ENCODE assay signal across 22 cellular contexts in genomic region chr2:191597186-191597751, GRCh38.
"Had no signal": no experiment of that assay in that cellular context is flagged by ENCODE, and none has a peak within 500 bp of the region (broad histone marks: within the 10 kb centered on the region; RNA-seq: fewer than 3 reads in every experiment).

No MANE protein-coding gene starts in this region.

- H3K36me3 ChIP-seq: adrenal gland, ascending aorta, brain microvascular endothelial cell, left lung had no signal

- H2AFZ ChIP-seq: hepatocyte had no signal

- H3K27ac ChIP-seq: adrenal gland, ascending aorta, brain microvascular endothelial cell, hepatocyte, left lung, testis had no signal

- DNase-seq: activated CD4-positive, alpha-beta T cell treated with anti-CD3 and anti-CD28 coated beads for 4 hours; activated CD4-positive, alpha-beta T cell treated with anti-CD3 and anti-CD28 coated beads, Interleukin-2, amount 50 U/mL, for 48 hours; activated CD4-positive, CD25-positive, alpha-beta regulatory T cell; activated CD8-positive, alpha-beta memory T cell treated with anti-CD3 and anti-CD28 coated beads, Interleukin-2, amount 50 U/mL, for 48 hours; activated naive CD4-positive, alpha-beta T cell; activated T-cell treated with anti-CD3 and anti-CD28 coated beads, Interleukin-2, amount 50 U/mL, for 4 hours; adrenal gland; brain microvascular endothelial cell; caudate nucleus; dermis blood vessel endothelial cell; effector CD8-positive, alpha-beta T cell; foreskin melanocyte; immature natural killer cell; left lung; naive thymus-derived CD4-positive, alpha-beta T cell; stimulated activated CD4-positive, alpha-beta T cell treated with anti-CD3 and anti-CD28 coated beads, Interleukin-2, amount 100 ng/mL, for 48 hours; stimulated activated CD8-positive, alpha-beta memory T cell treated with anti-CD3 and anti-CD28 coated beads, Interleukin-4, amount 100 ng/mL, for 48 hours; stimulated activated naive B cell treated with anti-CD40 and anti-IgM and Interleukin-4, amounts not matched to agents 10 μg/mL and 1 μg/mL and 100 μg/mL, for 72 hours; testis had no signal

- H3K27me3 ChIP-seq: adrenal gland, ascending aorta, brain microvascular endothelial cell, hepatocyte, left lung, testis had no signal

- H3K9me3 ChIP-seq: adrenal gland, ascending aorta, testis had no signal

- H3K4me1 ChIP-seq: adrenal gland, ascending aorta, left lung, testis had no signal

- H3K4me2 ChIP-seq: hepatocyte had no signal

- ATAC-seq: activated T-cell treated with anti-CD3 and anti-CD28 coated beads, Interleukin-2, amount 50 U/mL, for 4 hours; left lung; naive thymus-derived CD4-positive, alpha-beta T cell; stimulated activated naive B cell treated with anti-CD40 and anti-IgM and Interleukin-4, amounts not matched to agents 10 μg/mL and 1 μg/mL and 100 μg/mL, for 72 hours had no signal

- H3K79me2 ChIP-seq: hepatocyte had no signal

- H3K4me3 ChIP-seq: adrenal gland, ascending aorta, hepatocyte, left lung, lung, testis had no signal
